1 cellular context compared by ENCODE assay signal in the genomic region with DNA sequence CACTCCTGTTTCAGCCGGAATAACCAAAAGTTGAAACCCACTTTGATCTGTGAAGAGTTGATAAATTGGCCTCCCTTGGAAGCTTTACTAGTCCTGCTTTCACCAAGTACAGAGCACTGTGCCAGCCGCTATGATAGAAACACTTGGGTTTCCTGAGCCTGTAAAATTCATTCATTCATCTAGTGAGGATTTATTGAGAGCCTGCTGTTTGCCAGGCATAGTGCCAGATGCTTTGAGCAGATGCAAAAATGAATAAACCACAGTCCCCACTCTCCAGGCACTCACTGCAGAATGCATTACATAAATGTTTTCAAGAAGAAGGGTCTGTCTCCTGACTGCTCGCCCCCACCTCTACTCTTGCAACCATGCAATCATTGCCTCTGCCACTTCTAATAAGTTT.
TF ChIP-seq lines count a peak whose summit lies in the region.

No MANE protein-coding gene starts in this region.

TF ChIP-seq in IMR-90, 13 proteins besides CTCF, POLR2A, EP300 and RAD21 (continued from another document):
- TF ChIP-seq MXI1 (IDR thresholded peaks at IDR 0.05; ENCODE audit: borderline replicate concordance, low read depth, low read length): no peak
- TF ChIP-seq FOS (IDR thresholded peaks at IDR 0.05; ENCODE audit: low read depth, low read length): no peak
